Comparison of ENCODE assay signal across 9 cellular contexts in the genomic region with DNA sequence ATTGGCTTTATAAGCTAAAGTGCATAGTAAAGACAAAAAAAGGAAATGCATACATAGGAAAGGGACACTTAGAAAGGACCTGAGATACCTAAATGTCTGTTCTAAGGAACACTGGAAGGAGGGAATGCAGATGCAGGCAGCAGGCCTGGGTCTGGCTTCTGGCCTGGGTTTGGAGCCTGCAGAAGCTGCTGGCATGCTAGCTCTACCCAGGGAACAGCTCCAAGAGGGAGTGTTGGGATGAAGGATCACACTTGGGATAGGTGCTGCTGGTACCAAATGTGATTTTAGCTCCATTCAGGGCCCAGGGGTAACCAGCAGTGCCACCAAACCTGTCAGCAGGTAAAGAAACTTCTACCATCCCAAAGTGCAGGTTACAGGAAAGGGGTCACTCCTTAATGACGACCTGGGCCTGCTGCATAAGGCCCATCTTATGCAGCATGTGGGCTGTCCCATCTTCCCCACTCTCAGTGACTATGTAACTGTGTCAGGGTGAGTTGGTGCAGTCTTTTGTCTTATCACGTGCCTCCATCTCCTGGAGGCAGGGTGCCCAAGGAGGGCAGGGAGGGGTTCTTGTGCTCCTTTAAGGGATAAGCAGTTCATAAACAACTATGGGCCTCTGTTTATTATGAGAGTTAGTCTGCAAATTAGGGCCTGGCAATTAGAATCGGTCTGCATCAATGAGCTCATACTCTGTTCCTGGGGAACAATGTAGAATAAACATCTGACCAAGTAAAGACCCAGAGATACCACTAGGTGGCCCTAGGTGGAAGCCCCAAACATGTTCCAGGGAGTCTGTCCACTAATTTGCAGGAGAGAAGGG. TPM values are rescaled to one million over a fixed set of nuclear protein-coding genes. Genes with fewer than 3 reads are reported as not detected.
A peak's percentile ranks its signal among the peaks of the same experiment; 100 is the strongest.
DNase-seq lines count a peak whose midpoint lies in the region; ATAC-seq and TF ChIP-seq lines count a peak whose summit lies in the region.
"Had no signal": no experiment of that assay in that cellular context is flagged by ENCODE, and none has a peak within 500 bp of the region (broad histone marks: within the 10 kb centered on the region; RNA-seq: fewer than 3 reads in every experiment).

No MANE protein-coding gene starts in this region.

- WGBS in gastroesophageal sphincter (ENCODE audit: low coverage in 1 of 2), 2 donors, result 4 to 16% methylated on average over 2 to 3 of the region's 3 CpGs

- ATAC-seq in gastroesophageal sphincter, result peak; percentile 73
- no peak for ATAC-seq in GM18909 (IDR thresholded peaks at IDR 0.05; ENCODE audit: poor library complexity, unreplicated experiment)
- ATAC-seq in GM21786 (IDR thresholded peaks at IDR 0.05; ENCODE audit: unreplicated experiment), result no peak

- no peaks in the 10 kb centered on the region for H3K9me3 ChIP-seq in gastroesophageal sphincter

- H3K9me3 Mint-ChIP-seq in activated CD4-positive, alpha-beta memory T cell treated with anti-CD3 and anti-CD28 coated beads, Interleukin-2, amount 10 ng/mL, durations not matched to agents 7 days and 5 days, result no peaks in the 10 kb centered on the region
- H3K9me3 Mint-ChIP-seq in progenitor cell of endocrine pancreas (ENCODE audit: low read depth), result no peaks in the 10 kb centered on the region

- H3K27me3 ChIP-seq in gastroesophageal sphincter, result no peaks in the 10 kb centered on the region

- no peak for TF ChIP-seq EP300 in gastroesophageal sphincter (IDR thresholded peaks at IDR 0.05)

- H3K4me1 ChIP-seq in gastroesophageal sphincter, result peaks cover 0 to 14% (median 7%) of the 10 kb centered on the region in 3 donors

- H3K27ac ChIP-seq in gastroesophageal sphincter, result peak overlapping the region in 3 of 4 donors; percentile 35 to 71 (median 44)
- H3K27ac ChIP-seq: skin epidermis had no signal

- TF ChIP-seq CTCF in AG09309 (IDR thresholded peaks at IDR 0.05; ENCODE audit: control insufficient read depth, insufficient read depth, low read depth, low read length, missing control alignments) (peak; percentile 78), GM12864 (IDR thresholded peaks at IDR 0.05; ENCODE audit: low read depth, low read length, missing control alignments) (peak; percentile 81), gastroesophageal sphincter (IDR thresholded peaks at IDR 0.05) (peak in 3 of 4 experiments; percentile 61 to 69 (median 69)), progenitor cell of endocrine pancreas (IDR thresholded peaks at IDR 0.05; ENCODE audit: unreplicated experiment) (peak; percentile 65)

- H3K27ac Mint-ChIP-seq in activated CD4-positive, alpha-beta memory T cell treated with anti-CD3 and anti-CD28 coated beads, Interleukin-2, amount 10 ng/mL, durations not matched to agents 7 days and 5 days, result peak overlapping the region; percentile 38
- peak overlapping the region; percentile 59 for H3K27ac Mint-ChIP-seq in progenitor cell of endocrine pancreas

- H3K36me3 ChIP-seq in gastroesophageal sphincter, result peaks cover 5 to 98% of the 10 kb centered on the region in 2 donors

- TF ChIP-seq POLR2A in gastroesophageal sphincter (IDR thresholded peaks at IDR 0.05), result no peak

- H3K27me3 Mint-ChIP-seq in activated CD4-positive, alpha-beta memory T cell treated with anti-CD3 and anti-CD28 coated beads, Interleukin-2, amount 10 ng/mL, durations not matched to agents 7 days and 5 days, result no peaks in the 10 kb centered on the region
- H3K27me3 Mint-ChIP-seq in progenitor cell of endocrine pancreas, result no peaks in the 10 kb centered on the region

- CTCF ChIA-PET in activated CD4-positive, alpha-beta memory T cell treated with anti-CD3 and anti-CD28 coated beads, Interleukin-2, amount 10 ng/mL, durations not matched to agents 7 days and 5 days (lab: Charles Lee), result interaction anchor here (1.0 to 3.1 kb wide), 9 partner anchors 9 to 171 kb away, joined by 3 to 14 read pairs (median 3); no protein-coding TSS in a partner anchor

- H3K4me3 Mint-ChIP-seq in activated CD4-positive, alpha-beta memory T cell treated with anti-CD3 and anti-CD28 coated beads, Interleukin-2, amount 10 ng/mL, durations not matched to agents 7 days and 5 days, result no peak overlapping the region
- no peak overlapping the region for H3K4me3 Mint-ChIP-seq in progenitor cell of endocrine pancreas (ENCODE audit: low read depth)

- DNase-seq in AG09309 (ENCODE audit: low read depth) (no peak), GM12864 (ENCODE audit: low read depth) (no peak), NCI-H146 treated with DMSO at 0.1 percent for 48 hours (lab: John Stamatoyannopoulos, UW; ENCODE audit: unreplicated experiment) (peak; percentile 31), progenitor cell of endocrine pancreas (ENCODE audit: low spot score, unreplicated experiment) (no peak)
- DNase-seq in activated CD4-positive, alpha-beta memory T cell treated with anti-CD3 and anti-CD28 coated beads, Interleukin-2, amount 10 ng/mL, durations not matched to agents 7 days and 5 days, result no peak

- peaks cover 67% of the 10 kb centered on the region for H3K36me3 Mint-ChIP-seq in activated CD4-positive, alpha-beta memory T cell treated with anti-CD3 and anti-CD28 coated beads, Interleukin-2, amount 10 ng/mL, durations not matched to agents 7 days and 5 days (ENCODE audit: low read depth)
- peaks cover 20% of the 10 kb centered on the region for H3K36me3 Mint-ChIP-seq in progenitor cell of endocrine pancreas (ENCODE audit: insufficient read depth)

- POLR2A ChIA-PET in activated CD4-positive, alpha-beta memory T cell treated with anti-CD3 and anti-CD28 coated beads, Interleukin-2, amount 10 ng/mL, durations not matched to agents 7 days and 5 days (lab: Charles Lee), result interaction anchor here (1.0 to 4.3 kb wide), 5 partner anchors 7 to 36 kb away, joined by 3 to 19 read pairs (median 6); no protein-coding TSS in a partner anchor

- H3K4me1 Mint-ChIP-seq in activated CD4-positive, alpha-beta memory T cell treated with anti-CD3 and anti-CD28 coated beads, Interleukin-2, amount 10 ng/mL, durations not matched to agents 7 days and 5 days, result peaks cover 2% of the 10 kb centered on the region
- H3K4me1 Mint-ChIP-seq in progenitor cell of endocrine pancreas (ENCODE audit: low read depth), result no peaks in the 10 kb centered on the region

- H3K4me3 ChIP-seq in AG09309 (ENCODE audit: control insufficient read depth, low read depth, low read length) (no peak overlapping the region), GM12864 (ENCODE audit: low read depth, low read length) (no peak overlapping the region), gastroesophageal sphincter (no peak overlapping the region)
- H3K4me3 ChIP-seq: skin epidermis had no signal

RNA-seq across cellular contexts. Expression of a gene that starts 26.9 kb away (rescaled TPM):
- 10 to 100 TPM; 32.5 to 34.2 TPM for total RNA-seq in activated CD4-positive, alpha-beta memory T cell treated with anti-CD3 and anti-CD28 coated beads, Interleukin-2, amount 10 ng/mL, durations not matched to agents 7 days and 5 days
- 10 to 100 TPM; 22.3 to 32.5 (median 29.8) TPM for total RNA-seq in gastroesophageal sphincter
- 41.7 and 46.0 TPM in 2 replicates for total RNA-seq in progenitor cell of endocrine pancreas

RNA-seq across cellular contexts. Expression of a gene that starts 31.7 kb away (rescaled TPM):
- total RNA-seq in activated CD4-positive, alpha-beta memory T cell treated with anti-CD3 and anti-CD28 coated beads, Interleukin-2, amount 10 ng/mL, durations not matched to agents 7 days and 5 days, result 10 to 100 TPM; 88.7 to 89.5 TPM
- total RNA-seq in gastroesophageal sphincter (10 to 100 TPM; 36.2 to 46.6 (median 41.5) TPM), progenitor cell of endocrine pancreas (10.0 and 10.7 TPM in 2 replicates)

RNA-seq across cellular contexts. Expression of a gene that starts 58.0 kb away (rescaled TPM):
- 10 to 100 TPM; 56.6 to 60.5 TPM for total RNA-seq in activated CD4-positive, alpha-beta memory T cell treated with anti-CD3 and anti-CD28 coated beads, Interleukin-2, amount 10 ng/mL, durations not matched to agents 7 days and 5 days
- total RNA-seq in gastroesophageal sphincter, result 100 to 1,000 TPM in 3 of 4 donors, 10 to 100 TPM in 1; 86.3 to 134 (median 104) TPM
- total RNA-seq in progenitor cell of endocrine pancreas, result 86.5 and 93.9 TPM in 2 replicates
